In genomic region chr11:63612181-63612580, GRCh38 we compare ENCODE assay signal across 18 cellular contexts. TPM values are rescaled to one million over a fixed set of nuclear protein-coding genes. Genes with fewer than 3 reads are reported as not detected.
A peak's percentile ranks its signal among the peaks of the same experiment; 100 is the strongest.
DNase-seq lines count a peak whose midpoint lies in the region; ATAC-seq and TF ChIP-seq lines count a peak whose summit lies in the region.
"Had no signal": no experiment of that assay in that cellular context is flagged by ENCODE, and none has a peak within 500 bp of the region (broad histone marks: within the 10 kb centered on the region; RNA-seq: fewer than 3 reads in every experiment).

No MANE protein-coding gene starts in this region.

- H3K4me1 ChIP-seq in PC-3 (ENCODE audit: insufficient read depth, low read length) (peaks cover 4% of the 10 kb centered on the region; the same call in 1 of the 2 replicates), thoracic aorta (ENCODE audit: control insufficient read depth in 1 of 2, low read depth in 2 of 2) (peaks cover 21 to 50% of the 10 kb centered on the region in 2 donors)

- no peaks in the 10 kb centered on the region for H3F3A ChIP-seq in PC-3 (ENCODE audit: low read length, unreplicated experiment)

- POLR2A ChIA-PET in PC-3 (lab: Charles Lee; ENCODE audit: unreplicated experiment) = no interaction called here

- peak overlapping the region; percentile 49; the same call in 1 of the 2 replicates for H3K4me3 ChIP-seq in PC-3 (ENCODE audit: low read length)
- H3K4me3 ChIP-seq in thoracic aorta = peak overlapping the region; percentile 3

- intact Hi-C loops in PC-3 (cut with micrococcal nuclease) = loop anchor here (5.0 kb wide), 1 partner anchor 45 kb away; no protein-coding TSS in a partner anchor

- H3K9me3 ChIP-seq in PC-3 (ENCODE audit: low read length) (no peaks in the 10 kb centered on the region), thoracic aorta (no peaks in the 10 kb centered on the region)

- H3K4me2 ChIP-seq in PC-3 (ENCODE audit: low read length) = peak overlapping the region; percentile 66

- no peak for ATAC-seq in PC-3
- no peak for ATAC-seq in thoracic aorta (ENCODE audit: insufficient number of reproducible peaks, low FRiP score, low read depth)
- ATAC-seq in GM19463 (IDR thresholded peaks at IDR 0.05; ENCODE audit: unreplicated experiment) = no peak

- BruUV-seq in PC-3 (replicated peaks; lab: Mats Ljungman, UMichigan) = no TSS peak

- H4K20me1 ChIP-seq in PC-3 (ENCODE audit: low read length) = no peaks in the 10 kb centered on the region

- H3K27me3 ChIP-seq in PC-3 (ENCODE audit: low read length) (no peaks in the 10 kb centered on the region), layer of hippocampus (ENCODE audit: control insufficient read depth, insufficient read depth, low read length) (no peaks in the 10 kb centered on the region), thoracic aorta (replicated peaks; ENCODE audit: insufficient read depth) (no peaks in the 10 kb centered on the region)

- no peak for DNase-seq in PC-3
- no peak for DNase-seq in caudate nucleus (lab: John Stamatoyannopoulos, UW)
- DNase-seq in thoracic aorta (ENCODE audit: low spot score) = no peak
- DNase-seq in NCI-H1048 (lab: John Stamatoyannopoulos, UW) = no peak
- no peak for DNase-seq in NCI-H446 treated with DMSO at 0.1 percent for 48 hours (lab: John Stamatoyannopoulos, UW)
- DNase-seq: activated CD4-positive, alpha-beta T cell treated with anti-CD3 and anti-CD28 coated beads for 4 hours; activated gamma-delta T cell; amniotic stem cell; IMR-90; MM.1S; NCI-H1930; NCI-H510A; stimulated activated CD4-positive, alpha-beta T cell treated with anti-CD3 and anti-CD28 coated beads, Interleukin-4, amount 100 ng/mL, for 24 hours had no signal

- no peaks in the 10 kb centered on the region for H3K9me2 ChIP-seq in PC-3 (replicated peaks; ENCODE audit: low read length)

- no peak overlapping the region for H3K9ac ChIP-seq in PC-3 (ENCODE audit: low read length)

- peaks cover 54% of the 10 kb centered on the region for H3K79me2 ChIP-seq in PC-3 (ENCODE audit: low read length)

- H2AFZ ChIP-seq in PC-3 (ENCODE audit: low read length) = no peak overlapping the region

- H3K36me3 ChIP-seq in PC-3 (ENCODE audit: low read depth, low read length) = no peaks in the 10 kb centered on the region
- H3K36me3 ChIP-seq in thoracic aorta = no peaks in the 10 kb centered on the region

- CTCF ChIA-PET in PC-3 (lab: Charles Lee) = no interaction called here

- no peak for TF ChIP-seq CTCF in PC-3 (conservative IDR thresholded peaks at IDR 0.05; ENCODE audit: low read depth, low read length)
- TF ChIP-seq CTCF in thoracic aorta (IDR thresholded peaks at IDR 0.05) = no peak

- H3K27ac ChIP-seq in PC-3 (ENCODE audit: low read length) = no peak overlapping the region
- H3K27ac ChIP-seq in caudate nucleus (ENCODE audit: low read depth, low read length) = peak overlapping the region; percentile 67
- H3K27ac ChIP-seq in layer of hippocampus (ENCODE audit: low read depth, low read length) = peak overlapping the region; percentile 73
- no peak overlapping the region for H3K27ac ChIP-seq in thoracic aorta

RNA-seq across cellular contexts. Expression of gene PLAAT3, which starts 2.1 kb away (rescaled TPM):
- total RNA-seq in PC-3 (2014; rRNA removed) (57.8 and 69.0 TPM in 2 replicates), thoracic aorta (10 to 100 TPM; 29.5 to 48.7 TPM)

RNA-seq across cellular contexts. Expression of gene PLAAT2, which starts 49.0 kb away (rescaled TPM):
- total RNA-seq in PC-3 (2014; rRNA removed) = 3.0 and 5.6 TPM in 2 replicates
- total RNA-seq in thoracic aorta = not detected
- total RNA-seq: B cell, glomerular endothelial cell, IMR-90, mononuclear cell had no signal

RNA-seq across cellular contexts. Expression of gene ATL3, which starts 59.0 kb away (rescaled TPM):
- 47.2 and 51.0 TPM in 2 replicates for total RNA-seq in PC-3 (2014; rRNA removed)
- total RNA-seq in thoracic aorta = 100 to 1,000 TPM; 188 to 192 TPM

Comparison
In these comparisons a context has a peak if more than half of its experiments do, and no peak if none do; other contexts are left out.
1. H3K27ac ChIP-seq: peak in caudate nucleus (single experiment) and layer of hippocampus (single experiment); none in PC-3 (single experiment) and thoracic aorta (0 of 2).